1 cellular context compared by ENCODE assay signal in the genomic region with DNA sequence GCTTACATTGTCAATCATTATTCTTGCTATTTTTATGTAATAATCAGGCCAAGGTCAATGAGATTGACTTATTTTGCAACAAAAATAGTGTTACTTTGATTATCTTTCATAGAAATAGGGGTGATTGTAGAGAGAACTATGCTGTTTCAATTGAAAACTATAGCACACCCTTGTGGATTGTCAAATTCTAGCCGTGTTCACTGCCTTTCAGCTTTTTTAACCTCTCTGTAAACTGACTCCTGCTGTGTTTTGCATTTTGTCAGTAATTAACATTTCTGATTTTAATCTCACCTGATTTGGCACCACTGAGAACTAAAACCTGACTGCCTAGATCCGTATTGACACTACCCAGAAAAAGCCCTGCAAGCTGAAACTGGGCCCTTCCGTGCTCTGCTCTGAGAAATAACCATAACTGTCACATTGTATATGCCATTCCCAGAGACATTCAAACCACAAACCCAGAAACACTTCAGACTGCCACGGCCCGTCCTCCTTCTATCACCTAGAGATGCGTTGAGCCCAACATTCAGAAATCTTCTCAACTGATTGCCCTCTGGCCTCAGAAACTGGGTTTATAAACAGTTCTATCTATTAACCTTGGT.
TF ChIP-seq lines count a peak whose summit lies in the region.

No MANE protein-coding gene starts in this region.

TF ChIP-seq in liver, 16 proteins besides CTCF, POLR2A, EP300 and RAD21 (continued from another document):
- TF ChIP-seq HNF4A (conservative IDR thresholded peaks at IDR 0.05): no peak
